ENCODE assay signal across 16 cellular contexts in genomic region chr6:122020588-122021271, GRCh38.
DNase-seq lines count a peak whose midpoint lies in the region; ATAC-seq and TF ChIP-seq lines count a peak whose summit lies in the region.
"Had no signal": no experiment of that assay in that cellular context is flagged by ENCODE, and none has a peak within 500 bp of the region (broad histone marks: within the 10 kb centered on the region; RNA-seq: fewer than 3 reads in every experiment).

No MANE protein-coding gene starts in this region.

- H3K27me3 ChIP-seq in vagina = no peaks in the 10 kb centered on the region
- H3K27me3 ChIP-seq: upper lobe of left lung had no signal

- no peaks in the 10 kb centered on the region for H3K27me3 Mint-ChIP-seq in activated naive CD4-positive, alpha-beta T cell treated with anti-CD3 and anti-CD28 coated beads, Interleukin-2, amount 10 ng/mL, durations not matched to agents 7 days and 5 days
- H3K27me3 Mint-ChIP-seq: dendritic cell treated with granulocyte-macrophage colony-stimulating factor and Interleukin-4, amounts not matched to agents 40 ng/mL and 50 ng/mL, for 4 days; natural killer cell treated with Interleukin-12 subunit alpha and Interleukin-12 subunit beta and Interleukin-15 and Interleukin-18, amount 100 ng/mL, for 72 hours had no signal

- no peaks in the 10 kb centered on the region for H3K9me3 ChIP-seq in vagina
- H3K9me3 ChIP-seq: upper lobe of left lung had no signal

- no peaks in the 10 kb centered on the region for H3K4me1 ChIP-seq in vagina
- H3K4me1 ChIP-seq: upper lobe of left lung had no signal

- no peak overlapping the region for H3K4me3 ChIP-seq in vagina
- H3K4me3 ChIP-seq: upper lobe of left lung had no signal

- CTCF ChIA-PET in activated naive CD4-positive, alpha-beta T cell treated with anti-CD3 and anti-CD28 coated beads, Interleukin-2, amount 10 ng/mL, durations not matched to agents 7 days and 5 days (lab: Charles Lee) = no interaction called here

- H3K9me3 Mint-ChIP-seq in activated naive CD4-positive, alpha-beta T cell treated with anti-CD3 and anti-CD28 coated beads, Interleukin-2, amount 10 ng/mL, durations not matched to agents 7 days and 5 days = no peaks in the 10 kb centered on the region
- H3K9me3 Mint-ChIP-seq: dendritic cell treated with granulocyte-macrophage colony-stimulating factor and Interleukin-4, amounts not matched to agents 40 ng/mL and 50 ng/mL, for 4 days had no signal

- peaks cover 5% of the 10 kb centered on the region for H3K4me1 Mint-ChIP-seq in activated naive CD4-positive, alpha-beta T cell treated with anti-CD3 and anti-CD28 coated beads, Interleukin-2, amount 10 ng/mL, durations not matched to agents 7 days and 5 days

- H3K27ac ChIP-seq in vagina = no peak overlapping the region
- H3K27ac ChIP-seq: upper lobe of left lung had no signal

- no peaks in the 10 kb centered on the region for H3K36me3 Mint-ChIP-seq in activated naive CD4-positive, alpha-beta T cell treated with anti-CD3 and anti-CD28 coated beads, Interleukin-2, amount 10 ng/mL, durations not matched to agents 7 days and 5 days
- H3K36me3 Mint-ChIP-seq: natural killer cell treated with Interleukin-12 subunit alpha and Interleukin-12 subunit beta and Interleukin-15 and Interleukin-18, amount 100 ng/mL, for 72 hours had no signal

- H3K36me3 ChIP-seq in vagina = no peaks in the 10 kb centered on the region
- H3K36me3 ChIP-seq: upper lobe of left lung had no signal

- intact Hi-C loops in vagina (cut with DNase I) = no loop called here

- DNase-seq in activated naive CD4-positive, alpha-beta T cell treated with anti-CD3 and anti-CD28 coated beads, Interleukin-2, amount 10 ng/mL, durations not matched to agents 7 days and 5 days = no peak
- DNase-seq in activated CD4-positive, alpha-beta T cell treated with anti-CD3 and anti-CD28 coated beads, Interleukin-2, amount 50 U/mL, for 4 hours = no peak
- DNase-seq in 8988T = no peak
- no peak for DNase-seq in vagina (ENCODE audit: extremely low spot score in 2 of 2)
- DNase-seq: activated CD8-positive, alpha-beta memory T cell treated with anti-CD3 and anti-CD28 coated beads, Interleukin-2, amount 50 U/mL, for 48 hours; kidney; NCI-H1092; NCI-H510A; upper lobe of left lung had no signal

- no peak for TF ChIP-seq POLR2A in vagina (IDR thresholded peaks at IDR 0.05)

- TF ChIP-seq CTCF in vagina (IDR thresholded peaks at IDR 0.05) = no peak

- no peak overlapping the region for H3K27ac Mint-ChIP-seq in activated naive CD4-positive, alpha-beta T cell treated with anti-CD3 and anti-CD28 coated beads, Interleukin-2, amount 10 ng/mL, durations not matched to agents 7 days and 5 days
- H3K27ac Mint-ChIP-seq: dendritic cell treated with granulocyte-macrophage colony-stimulating factor and Interleukin-4, amounts not matched to agents 40 ng/mL and 50 ng/mL, for 4 days; natural killer cell treated with Interleukin-12 subunit alpha and Interleukin-12 subunit beta and Interleukin-15 and Interleukin-18, amount 100 ng/mL, for 72 hours had no signal

- H3K4me3 Mint-ChIP-seq in activated naive CD4-positive, alpha-beta T cell treated with anti-CD3 and anti-CD28 coated beads, Interleukin-2, amount 10 ng/mL, durations not matched to agents 7 days and 5 days = no peak overlapping the region
- H3K4me3 Mint-ChIP-seq: dendritic cell treated with granulocyte-macrophage colony-stimulating factor and Interleukin-4, amounts not matched to agents 40 ng/mL and 50 ng/mL, for 4 days; natural killer cell treated with Interleukin-12 subunit alpha and Interleukin-12 subunit beta and Interleukin-15 and Interleukin-18, amount 100 ng/mL, for 72 hours had no signal

- ATAC-seq in GM18508 (IDR thresholded peaks at IDR 0.05; ENCODE audit: insufficient read depth, unreplicated experiment) (peak; percentile 99), GM19468 (IDR thresholded peaks at IDR 0.05; ENCODE audit: extremely low read depth, unreplicated experiment) (peak; percentile 98), HG02870 (IDR thresholded peaks at IDR 0.05; ENCODE audit: unreplicated experiment) (peak; percentile 90), HG03442 (IDR thresholded peaks at IDR 0.05; ENCODE audit: unreplicated experiment) (peak; percentile 88)
- ATAC-seq: natural killer cell treated with Interleukin-12 subunit alpha and Interleukin-12 subunit beta and Interleukin-15 and Interleukin-18, amount 100 ng/mL, for 72 hours; Right ventricle myocardium inferior had no signal
